ENCODE assay signal across 24 cellular contexts in the genomic region with DNA sequence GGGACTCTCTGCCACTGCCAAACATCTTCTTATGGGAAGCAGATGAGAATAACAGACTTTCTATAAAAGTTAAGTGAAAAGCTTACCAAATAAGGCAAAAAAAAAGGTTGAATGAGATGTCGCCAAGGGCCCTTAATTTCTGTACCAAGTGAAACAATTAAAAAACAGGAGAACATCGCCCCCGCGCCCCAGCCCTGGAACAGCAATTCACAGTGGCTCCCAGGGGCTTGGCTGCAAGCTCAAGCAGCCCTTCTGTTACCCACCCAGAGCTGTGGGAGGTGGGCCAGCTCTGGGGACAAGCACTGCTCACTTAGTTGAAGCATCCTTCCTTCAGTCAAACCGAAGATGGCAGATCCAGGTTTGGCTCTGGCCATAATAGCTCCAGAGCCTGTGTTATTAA.
"Had no signal": no experiment of that assay in that cellular context is flagged by ENCODE, and none has a peak within 500 bp of the region (broad histone marks: within the 10 kb centered on the region; RNA-seq: fewer than 3 reads in every experiment).

No MANE protein-coding gene starts in this region.

- H3K9ac ChIP-seq: KMS-11 had no signal

- ATAC-seq: activated CD8-positive, alpha-beta T cell treated with anti-CD3 and anti-CD28 coated beads for 36 hours; Panc1 had no signal

- H3K27me3 ChIP-seq: ascending aorta, cardiac muscle cell, SJCRH30 had no signal

- H3K36me3 ChIP-seq: ascending aorta, cardiac muscle cell, SJCRH30, WERI-Rb-1 had no signal

- H3K4me3 ChIP-seq: ascending aorta, cardiac muscle cell, SJCRH30, SK-N-MC had no signal

- H3K4me2 ChIP-seq: KMS-11 had no signal

- DNase-seq: activated CD4-positive, alpha-beta T cell treated with anti-CD3 and anti-CD28 coated beads, Interleukin-2, amount 10 ng/mL, durations not matched to agents 24 days and 14 days; activated CD4-positive, alpha-beta T cell treated with anti-CD3 and anti-CD28 coated beads, Interleukin-2, amount 50 U/mL, for 4 hours; activated CD8-positive, alpha-beta T cell treated with anti-CD3 and anti-CD28 coated beads for 36 hours; activated gamma-delta T cell; activated naive CD4-positive, alpha-beta T cell treated with Interleukin-2 at 50 U/mL for 16 hours; activated naive CD8-positive, alpha-beta T cell treated with anti-CD3 and anti-CD28 coated beads, Interleukin-2, amount 10 ng/mL, durations not matched to agents 7 days and 5 days; activated T-cell treated with anti-CD3 and anti-CD28 coated beads, Interleukin-2, amount 50 U/mL, for 24 hours; amygdala; NCI-H1105; NCI-H1417 treated with DMSO at 0.1 percent for 48 hours; NCI-H187 treated with DMSO at 0.1 percent for 48 hours; NCI-H2081 treated with DMSO at 0.1 percent for 48 hours; NCI-H226; NCI-H446 treated with DMSO at 0.1 percent for 48 hours; NCI-H524 treated with DMSO at 0.1 percent for 48 hours; SHP77; SJCRH30; T1000; WERI-Rb-1 had no signal

- H3K9me3 ChIP-seq: ascending aorta, SJCRH30 had no signal

- H3K27ac ChIP-seq: ascending aorta, cardiac muscle cell, KMS-11, SJCRH30, SK-N-MC, WERI-Rb-1 had no signal

- H3K4me1 ChIP-seq: ascending aorta, SJCRH30 had no signal
